ENCODE assay signal across 8 cellular contexts in genomic region chr18:54444309-54444914, GRCh38.
DNase-seq lines count a peak whose midpoint lies in the region; ATAC-seq and TF ChIP-seq lines count a peak whose summit lies in the region.

No MANE protein-coding gene starts in this region.

- no peaks in the 10 kb centered on the region for H3K9me3 Mint-ChIP-seq in natural killer cell
- H3K9me3 Mint-ChIP-seq in natural killer cell treated with Interleukin-12 subunit alpha and Interleukin-12 subunit beta and Interleukin-15 and Interleukin-18, amount 100 ng/mL, for 72 hours, result no peaks in the 10 kb centered on the region
- H3K9me3 Mint-ChIP-seq in activated T-cell treated with anti-CD3 and anti-CD28 coated beads, Interleukin-2, amount 50 U/mL, for 24 hours, result no peaks in the 10 kb centered on the region

- intact Hi-C loops in natural killer cell (cut with micrococcal nuclease), result loop anchor here (1.0 kb wide), 1 partner anchor 539 kb away; no protein-coding TSS in a partner anchor

- H3K36me3 Mint-ChIP-seq in natural killer cell, result no peaks in the 10 kb centered on the region
- H3K36me3 Mint-ChIP-seq in natural killer cell treated with Interleukin-12 subunit alpha and Interleukin-12 subunit beta and Interleukin-15 and Interleukin-18, amount 100 ng/mL, for 72 hours, result no peaks in the 10 kb centered on the region
- H3K36me3 Mint-ChIP-seq in activated T-cell treated with anti-CD3 and anti-CD28 coated beads, Interleukin-2, amount 50 U/mL, for 24 hours (ENCODE audit: low read depth), result no peaks in the 10 kb centered on the region

- TF ChIP-seq CTCF in natural killer cell (IDR thresholded peaks at IDR 0.05) (peak; percentile 21), NB4 (IDR thresholded peaks at IDR 0.05; ENCODE audit: low read depth, low read length) (peak; percentile 70)

- H3K4me3 ChIP-seq in NB4 (ENCODE audit: low read depth, low read length), result no peak overlapping the region

- H3K4me3 Mint-ChIP-seq in natural killer cell, result no peak overlapping the region
- no peak overlapping the region for H3K4me3 Mint-ChIP-seq in natural killer cell treated with Interleukin-12 subunit alpha and Interleukin-12 subunit beta and Interleukin-15 and Interleukin-18, amount 100 ng/mL, for 72 hours
- no peak overlapping the region for H3K4me3 Mint-ChIP-seq in activated T-cell treated with anti-CD3 and anti-CD28 coated beads, Interleukin-2, amount 50 U/mL, for 24 hours

- no peak overlapping the region for H3K27ac Mint-ChIP-seq in natural killer cell
- no peak overlapping the region for H3K27ac Mint-ChIP-seq in natural killer cell treated with Interleukin-12 subunit alpha and Interleukin-12 subunit beta and Interleukin-15 and Interleukin-18, amount 100 ng/mL, for 72 hours
- H3K27ac Mint-ChIP-seq in activated T-cell treated with anti-CD3 and anti-CD28 coated beads, Interleukin-2, amount 50 U/mL, for 24 hours, result no peak overlapping the region

- H3K4me1 Mint-ChIP-seq in natural killer cell, result no peaks in the 10 kb centered on the region
- H3K4me1 Mint-ChIP-seq in natural killer cell treated with Interleukin-12 subunit alpha and Interleukin-12 subunit beta and Interleukin-15 and Interleukin-18, amount 100 ng/mL, for 72 hours (ENCODE audit: low read depth in 2 of 2), result no peaks in the 10 kb centered on the region
- no peaks in the 10 kb centered on the region for H3K4me1 Mint-ChIP-seq in activated T-cell treated with anti-CD3 and anti-CD28 coated beads, Interleukin-2, amount 50 U/mL, for 24 hours (ENCODE audit: low read depth)

- H3K27me3 Mint-ChIP-seq in natural killer cell (ENCODE audit: low read depth in 2 of 2), result peaks cover 7 to 17% of the 10 kb centered on the region in 2 donors
- peaks cover 12 to 23% of the 10 kb centered on the region in 2 donors for H3K27me3 Mint-ChIP-seq in natural killer cell treated with Interleukin-12 subunit alpha and Interleukin-12 subunit beta and Interleukin-15 and Interleukin-18, amount 100 ng/mL, for 72 hours
- H3K27me3 Mint-ChIP-seq in activated T-cell treated with anti-CD3 and anti-CD28 coated beads, Interleukin-2, amount 50 U/mL, for 24 hours, result peaks cover 39% of the 10 kb centered on the region

- ATAC-seq in natural killer cell (peak in 1 of 3 donors; percentile 47), HG02588 (IDR thresholded peaks at IDR 0.05; ENCODE audit: unreplicated experiment) (peak; percentile 54)
- ATAC-seq in natural killer cell treated with Interleukin-12 subunit alpha and Interleukin-12 subunit beta and Interleukin-15 and Interleukin-18, amount 100 ng/mL, for 72 hours, result no peak

- DNase-seq in natural killer cell, result no peak
- DNase-seq in natural killer cell treated with Interleukin-12 subunit alpha and Interleukin-12 subunit beta and Interleukin-15 and Interleukin-18, amount 100 ng/mL, for 72 hours (ENCODE audit: low spot score), result no peak
- peak; percentile 55 for DNase-seq in NB4 (ENCODE audit: low read depth)
- peak; percentile 47 for DNase-seq in activated T-cell treated with anti-CD3 and anti-CD28 coated beads, Interleukin-2, amount 50 U/mL, for 24 hours
- DNase-seq in glomerular endothelial cell (ENCODE audit: extremely low read depth, low read depth, low spot score), result peak; percentile 22
- DNase-seq in putamen (ENCODE audit: low spot score), result peak; percentile 36
- DNase-seq in effector CD8-positive, alpha-beta T cell (lab: John Stamatoyannopoulos, UW), result no peak

- no peak for TF ChIP-seq POLR2A in NB4 (IDR thresholded peaks at IDR 0.05; ENCODE audit: extremely low read depth, insufficient read length)

Comparison
In these comparisons a context has a peak if more than half of its experiments do, and no peak if none do; other contexts are left out.
1. DNase-seq: peak in NB4 (single experiment), activated T-cell treated with anti-CD3 and anti-CD28 coated beads, Interleukin-2, amount 50 U/mL, for 24 hours (single experiment), glomerular endothelial cell (single experiment) and putamen (single experiment); none in natural killer cell (single experiment), natural killer cell treated with Interleukin-12 subunit alpha and Interleukin-12 subunit beta and Interleukin-15 and Interleukin-18, amount 100 ng/mL, for 72 hours (single experiment) and effector CD8-positive, alpha-beta T cell (single experiment).